Comparison of ENCODE assay signal across 22 cellular contexts in the genomic region with DNA sequence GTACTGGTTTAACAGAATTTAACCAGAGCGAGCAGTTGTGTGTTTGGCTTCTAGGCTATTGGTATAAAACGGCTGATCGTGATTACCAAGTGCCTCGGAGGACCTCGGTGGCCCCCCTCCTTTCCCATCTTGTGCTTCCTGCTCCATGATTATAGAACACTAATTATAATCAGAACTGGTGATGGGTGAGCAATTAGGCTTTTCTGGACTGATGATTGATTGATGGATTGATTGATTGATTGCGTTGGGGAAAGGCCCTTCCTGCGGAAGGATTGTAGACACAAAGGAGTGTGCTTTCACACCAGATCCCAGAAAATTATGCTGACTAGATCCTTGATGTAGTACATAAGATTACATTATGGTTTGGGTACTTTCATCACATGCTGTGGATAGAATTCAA. TPM values are rescaled to one million over a fixed set of nuclear protein-coding genes. Genes with fewer than 3 reads are reported as not detected.
"Had no signal": no experiment of that assay in that cellular context is flagged by ENCODE, and none has a peak within 500 bp of the region (broad histone marks: within the 10 kb centered on the region; RNA-seq: fewer than 3 reads in every experiment).

No MANE protein-coding gene starts in this region.

- H3K4me3 ChIP-seq: hepatocyte, ovary, right lobe of liver, skin epidermis, tibial artery had no signal

- H3K27ac Mint-ChIP-seq: activated CD4-positive, alpha-beta T cell treated with anti-CD3 and anti-CD28 coated beads, Interleukin-2, amount 10 ng/mL, durations not matched to agents 7 days and 5 days; activated CD8-positive, alpha-beta T cell treated with anti-CD3 and anti-CD28 coated beads, Interleukin-2, amount 10 ng/mL, durations not matched to agents 7 days and 5 days; activated naive CD8-positive, alpha-beta T cell treated with anti-CD3 and anti-CD28 coated beads, Interleukin-2, amount 50 U/mL, for 24 hours; activated T-helper 1 cell treated with anti-CD3 and anti-CD28 coated beads, Interleukin-12 subunit alpha, Interleukin-12 subunit beta, Interleukin-2, Interleukin-4 antibody, amounts not matched to agents 30 ng/mL and 10 ng/mL and 1 ng/mL, durations not matched to agents 14 hours and 24 hours and 36 hours; natural killer cell; stimulated activated effector memory CD8-positive, alpha-beta T cell treated with anti-CD3 and anti-CD28 coated beads, Interleukin-12 subunit alpha, Interleukin-12 subunit beta, amount 100 ng/mL, for 72 hours; stimulated activated naive CD8-positive, alpha-beta T cell treated with anti-CD3 and anti-CD28 coated beads, Interleukin-15, amount 100 ng/mL, for 72 hours had no signal

- H3K36me3 Mint-ChIP-seq: natural killer cell had no signal

- H3K4me3 Mint-ChIP-seq: activated CD4-positive, alpha-beta T cell treated with anti-CD3 and anti-CD28 coated beads, Interleukin-2, amount 10 ng/mL, durations not matched to agents 7 days and 5 days; activated CD8-positive, alpha-beta T cell treated with anti-CD3 and anti-CD28 coated beads, Interleukin-2, amount 10 ng/mL, durations not matched to agents 7 days and 5 days; activated naive CD8-positive, alpha-beta T cell treated with anti-CD3 and anti-CD28 coated beads, Interleukin-2, amount 50 U/mL, for 24 hours; activated T-helper 1 cell treated with anti-CD3 and anti-CD28 coated beads, Interleukin-12 subunit alpha, Interleukin-12 subunit beta, Interleukin-2, Interleukin-4 antibody, amounts not matched to agents 30 ng/mL and 10 ng/mL and 1 ng/mL, durations not matched to agents 14 hours and 24 hours and 36 hours; natural killer cell; stimulated activated effector memory CD8-positive, alpha-beta T cell treated with anti-CD3 and anti-CD28 coated beads, Interleukin-12 subunit alpha, Interleukin-12 subunit beta, amount 100 ng/mL, for 72 hours; stimulated activated naive CD8-positive, alpha-beta T cell treated with anti-CD3 and anti-CD28 coated beads, Interleukin-15, amount 100 ng/mL, for 72 hours had no signal

- H3K36me3 ChIP-seq: neutrophil, ovary, right lobe of liver, tibial artery had no signal

- H3K27me3 ChIP-seq: hepatocyte, neutrophil, ovary, right lobe of liver, tibial artery had no signal

- H3K4me1 ChIP-seq: foreskin keratinocyte had no signal

- DNase-seq: activated CD4-positive, alpha-beta T cell treated with anti-CD3 and anti-CD28 coated beads, Interleukin-2, amount 10 ng/mL, durations not matched to agents 7 days and 5 days; activated CD4-positive, CD25-positive, alpha-beta regulatory T cell treated with anti-CD3 and anti-CD28 coated beads, Interleukin-2, amount 50 U/mL, for 72 hours; activated CD8-positive, alpha-beta T cell treated with anti-CD3 and anti-CD28 coated beads, Interleukin-2, amount 10 ng/mL, durations not matched to agents 7 days and 5 days; activated gamma-delta T cell; activated naive CD4-positive, alpha-beta T cell treated with anti-CD3 and anti-CD28 coated beads, Interleukin-2, amount 50 U/mL, for 16 hours; activated naive CD8-positive, alpha-beta T cell treated with anti-CD3 and anti-CD28 coated beads, Interleukin-2, amount 50 U/mL, for 24 hours; foreskin keratinocyte; left ventricle myocardium superior; midbrain; natural killer cell; ovary; right lobe of liver; stimulated activated CD4-positive, alpha-beta T cell treated with anti-CD3 and anti-CD28 coated beads, Interleukin-2, amount 100 ng/mL, for 24 hours; stimulated activated naive CD8-positive, alpha-beta T cell treated with anti-CD3 and anti-CD28 coated beads, Interleukin-15, amount 100 ng/mL, for 72 hours; T-helper 2 cell; tibial artery had no signal

- ATAC-seq: activated CD8-positive, alpha-beta T cell treated with anti-CD3 and anti-CD28 coated beads, Interleukin-2, amount 10 ng/mL, durations not matched to agents 7 days and 5 days; activated naive CD8-positive, alpha-beta T cell treated with anti-CD3 and anti-CD28 coated beads, Interleukin-2, amount 50 U/mL, for 24 hours; foreskin keratinocyte; left ventricle myocardium superior; natural killer cell; right lobe of liver; stimulated activated effector memory CD8-positive, alpha-beta T cell treated with anti-CD3 and anti-CD28 coated beads, Interleukin-12 subunit alpha, Interleukin-12 subunit beta, amount 100 ng/mL, for 72 hours; stimulated activated naive CD8-positive, alpha-beta T cell treated with anti-CD3 and anti-CD28 coated beads, Interleukin-15, amount 100 ng/mL, for 72 hours had no signal

- H3K9me3 Mint-ChIP-seq: activated CD4-positive, alpha-beta T cell treated with anti-CD3 and anti-CD28 coated beads, Interleukin-2, amount 10 ng/mL, durations not matched to agents 7 days and 5 days; activated naive CD8-positive, alpha-beta T cell treated with anti-CD3 and anti-CD28 coated beads, Interleukin-2, amount 50 U/mL, for 24 hours; activated T-helper 1 cell treated with anti-CD3 and anti-CD28 coated beads, Interleukin-12 subunit alpha, Interleukin-12 subunit beta, Interleukin-2, Interleukin-4 antibody, amounts not matched to agents 30 ng/mL and 10 ng/mL and 1 ng/mL, durations not matched to agents 14 hours and 24 hours and 36 hours; natural killer cell; stimulated activated effector memory CD8-positive, alpha-beta T cell treated with anti-CD3 and anti-CD28 coated beads, Interleukin-12 subunit alpha, Interleukin-12 subunit beta, amount 100 ng/mL, for 72 hours; stimulated activated naive CD8-positive, alpha-beta T cell treated with anti-CD3 and anti-CD28 coated beads, Interleukin-15, amount 100 ng/mL, for 72 hours had no signal

- H3K27ac ChIP-seq: foreskin keratinocyte, hepatocyte, ovary, right lobe of liver, skin epidermis, tibial artery, VCaP had no signal

- H3K9me3 ChIP-seq: neutrophil, ovary, right lobe of liver, tibial artery had no signal

RNA-seq across cellular contexts. Expression of gene PELI2, which starts 8.3 kb away (rescaled TPM):
- total RNA-seq: foreskin keratinocyte had no signal
